ENCODE assay signal across 8 cellular contexts in genomic region chr1:236103646-236104218, GRCh38. TPM values are rescaled to one million over a fixed set of nuclear protein-coding genes. Genes with fewer than 3 reads are reported as not detected.
DNase-seq lines count a peak whose midpoint lies in the region; ATAC-seq, FAIRE-seq and TF ChIP-seq lines count a peak whose summit lies in the region.

No MANE protein-coding gene starts in this region.

- no peaks in the 10 kb centered on the region for H3K9me3 Mint-ChIP-seq in activated CD4-positive, alpha-beta memory T cell treated with anti-CD3 and anti-CD28 coated beads, Interleukin-2, amount 10 ng/mL, durations not matched to agents 7 days and 5 days

- TF ChIP-seq RAD21 in H1 (IDR thresholded peaks at IDR 0.05 in 1 of 2, conservative IDR thresholded peaks at IDR 0.05 in 1 of 2; ENCODE audit: low read depth in 2 of 2, low read length in 2 of 2): peak; percentile 94 to 95

- H2AFZ ChIP-seq in H1 (ENCODE audit: low read length): peak overlapping the region; percentile 24; the same call in 1 of the 2 replicates

- no peak overlapping the region for H4K5ac ChIP-seq in H1 (ENCODE audit: insufficient read length, low read depth, low read length)

- H3K36me3 Mint-ChIP-seq in activated CD4-positive, alpha-beta memory T cell treated with anti-CD3 and anti-CD28 coated beads, Interleukin-2, amount 10 ng/mL, durations not matched to agents 7 days and 5 days (ENCODE audit: low read depth): no peaks in the 10 kb centered on the region

- H2BK12ac ChIP-seq in H1 (ENCODE audit: low read depth, low read length): no peak overlapping the region

- H3K4me1 ChIP-seq in H1 (replicated peaks in 1 of 4; ENCODE audit: control insufficient read depth in 3 of 4, insufficient read depth in 4 of 4, low read length in 3 of 4): peaks cover 2 to 9% (median 3%) of the 10 kb centered on the region in 4 experiments; a peak in 6 of 7 replicates

- TF ChIP-seq POLR2A in H1 (IDR thresholded peaks at IDR 0.05; ENCODE audit: control extremely low read depth in 1 of 2, low read depth in 2 of 2, low read length in 2 of 2): no peak

- TF ChIP-seq EP300 in H1 (IDR thresholded peaks at IDR 0.05; ENCODE audit: borderline replicate concordance in 1 of 2, low read depth in 2 of 2, low read length in 2 of 2): no peak

- no peaks in the 10 kb centered on the region for H3K79me1 ChIP-seq in H1 (ENCODE audit: low read depth, low read length)

- H4K20me1 ChIP-seq in H1 (replicated peaks in 1 of 2; ENCODE audit: control insufficient read depth in 1 of 2, insufficient read depth in 2 of 2, low read length in 2 of 2): peaks cover 0 to 9% of the 10 kb centered on the region in 2 experiments

- no peak overlapping the region for H4K8ac ChIP-seq in H1 (ENCODE audit: extremely low read depth, insufficient read depth, low read length)

- H3K9ac ChIP-seq in H1 (replicated peaks in 1 of 4; ENCODE audit: extremely low read depth in 1 of 4, low read depth in 3 of 4, low read length in 3 of 4): no peak overlapping the region

- ATAC-seq in HG02588 (IDR thresholded peaks at IDR 0.05; ENCODE audit: unreplicated experiment) (peak; percentile 46), GM21786 (IDR thresholded peaks at IDR 0.05; ENCODE audit: unreplicated experiment) (no peak)

- no peak overlapping the region for H3K14ac ChIP-seq in H1 (ENCODE audit: insufficient read length)

- H2BK120ac ChIP-seq in H1 (replicated peaks; ENCODE audit: low read depth, low read length): no peak overlapping the region

- no peak overlapping the region for H2BK5ac ChIP-seq in H1 (ENCODE audit: low read depth, low read length)

- H3K79me2 ChIP-seq in H1 (ENCODE audit: control insufficient read depth in 1 of 2, insufficient read depth in 2 of 2, low read length in 2 of 2): no peaks in the 10 kb centered on the region

- peaks cover 9% of the 10 kb centered on the region; the same call in 1 of the 2 replicates for H3K23me2 ChIP-seq in H1 (ENCODE audit: low read depth, low read length)

- H4K91ac ChIP-seq in H1 (replicated peaks; ENCODE audit: insufficient read length, low read length): no peak overlapping the region

- FAIRE-seq in H1 (lab: Jason Lieb, UNC): no peak

- H3K4me3 Mint-ChIP-seq in activated CD4-positive, alpha-beta memory T cell treated with anti-CD3 and anti-CD28 coated beads, Interleukin-2, amount 10 ng/mL, durations not matched to agents 7 days and 5 days: no peak overlapping the region

- H3K23ac ChIP-seq in H1 (ENCODE audit: insufficient read length): no peak overlapping the region

- no peak overlapping the region for H2AK5ac ChIP-seq in H1 (ENCODE audit: low read depth, low read length)

- no peaks in the 10 kb centered on the region for H3K27me3 ChIP-seq in H1 (replicated peaks in 1 of 4; ENCODE audit: control insufficient read depth in 3 of 4, extremely low read depth in 1 of 4, insufficient read depth in 3 of 4, low read length in 3 of 4)

- no peaks in the 10 kb centered on the region for H3K36me3 ChIP-seq in H1 (ENCODE audit: control insufficient read depth in 2 of 4, insufficient read depth in 4 of 4, low read length in 3 of 4)

- no peak overlapping the region for H3K18ac ChIP-seq in H1 (ENCODE audit: extremely low read depth, low read length)

- no peak overlapping the region for H3K27ac Mint-ChIP-seq in activated CD4-positive, alpha-beta memory T cell treated with anti-CD3 and anti-CD28 coated beads, Interleukin-2, amount 10 ng/mL, durations not matched to agents 7 days and 5 days

- 25% methylated on average over 12 of the region's 13 CpGs; no CpG with 5 or more reads in 1 of the 2 experiments for WGBS in H1 (ENCODE audit: extremely low coverage in 1 of 2, insufficient coverage in 1 of 2, insufficient read length in 1 of 2, insufficient replicate concordance in 2 of 2, low coverage in 1 of 2, low lambda C conversion rate in 2 of 2, missing lambda C conversion rate in 1 of 2), 2 experiments

- H2BK15ac ChIP-seq in H1 (ENCODE audit: low read length): no peak overlapping the region

- H3K4me3 ChIP-seq in H1 (ENCODE audit: extremely low read depth in 1 of 4, insufficient read depth in 2 of 4, low read depth in 3 of 4, low read length in 4 of 4): peak overlapping the region in 1 of 4 experiments; percentile 41; a peak in 1 of 8 replicates

- CTCF ChIA-PET in activated CD4-positive, alpha-beta memory T cell treated with anti-CD3 and anti-CD28 coated beads, Interleukin-2, amount 10 ng/mL, durations not matched to agents 7 days and 5 days (lab: Charles Lee): interaction anchor here (0.6 to 1.9 kb wide), 4 partner anchors 132 to 501 kb away, joined by 3 to 5 read pairs (median 3); no protein-coding TSS in a partner anchor
- CTCF ChIA-PET in H1 (lab: Charles Lee; ENCODE audit: partially characterized antibody): interaction anchor here (0.6 to 3.7 kb wide), 31 partner anchors 9 to 462 kb away, joined by 3 to 21 read pairs (median 4); partner anchors contain the start of gene ERO1B

- no peak overlapping the region; a peak in 1 of 4 replicates for H3K4me2 ChIP-seq in H1 (ENCODE audit: insufficient read depth in 1 of 2, low read depth in 2 of 2, low read length in 2 of 2)

- no peak overlapping the region for H2BK20ac ChIP-seq in H1 (ENCODE audit: low read length)

- H3K4me1 Mint-ChIP-seq in activated CD4-positive, alpha-beta memory T cell treated with anti-CD3 and anti-CD28 coated beads, Interleukin-2, amount 10 ng/mL, durations not matched to agents 7 days and 5 days: peaks cover 11% of the 10 kb centered on the region

- peak; percentile 41 for DNase-seq in DMS114 treated with DMSO at 0.1 percent for 48 hours (lab: John Stamatoyannopoulos, UW; ENCODE audit: unreplicated experiment)
- DNase-seq in NCI-H774 (lab: John Stamatoyannopoulos, UW): peak; percentile 47
- DNase-seq in activated CD4-positive, alpha-beta memory T cell treated with anti-CD3 and anti-CD28 coated beads, Interleukin-2, amount 10 ng/mL, durations not matched to agents 7 days and 5 days: peak; percentile 63
- DNase-seq in H1 (ENCODE audit: low read depth in 1 of 2, low spot score in 2 of 2): peak in 1 of 2 experiments; percentile 68
- peak; percentile 77 for DNase-seq in midbrain (lab: John Stamatoyannopoulos, UW)
- peak; percentile 5 to 75 (median 30) for DNase-seq in stimulated activated naive CD4-positive, alpha-beta T cell (lab: John Stamatoyannopoulos, UW)

- no peaks in the 10 kb centered on the region for H3K27me3 Mint-ChIP-seq in activated CD4-positive, alpha-beta memory T cell treated with anti-CD3 and anti-CD28 coated beads, Interleukin-2, amount 10 ng/mL, durations not matched to agents 7 days and 5 days

- POLR2A ChIA-PET in activated CD4-positive, alpha-beta memory T cell treated with anti-CD3 and anti-CD28 coated beads, Interleukin-2, amount 10 ng/mL, durations not matched to agents 7 days and 5 days (lab: Charles Lee): no interaction called here
- POLR2A ChIA-PET in H1 (lab: Charles Lee; ENCODE audit: partially characterized antibody): interaction anchor here (1.6 kb wide), 1 partner anchor 436 kb away, joined by 4 read pairs; no protein-coding TSS in a partner anchor

- no peak overlapping the region for H3K4ac ChIP-seq in H1 (replicated peaks; ENCODE audit: insufficient read length, low read depth, low read length)

- TF ChIP-seq CTCF in H1 (IDR thresholded peaks at IDR 0.05; ENCODE audit: control extremely low read depth in 1 of 3, insufficient read depth in 1 of 3, low read depth in 1 of 3, low read length in 3 of 3): peak; percentile 37 to 76 (median 76)

- no peak overlapping the region for H3K27ac ChIP-seq in H1 (ENCODE audit: low read depth, low read length)

- H3K9me3 ChIP-seq in H1 (ENCODE audit: insufficient read depth in 2 of 2, low read depth in 1 of 2, low read length in 1 of 2): no peaks in the 10 kb centered on the region

- no peak overlapping the region for H3K56ac ChIP-seq in H1 (replicated peaks; ENCODE audit: insufficient read length, low read depth, low read length)

TF ChIP-seq in H1, 55 proteins besides CTCF, POLR2A, EP300 and RAD21:
- TF ChIP-seq HDAC2 (IDR thresholded peaks at IDR 0.05; ENCODE audit: borderline replicate concordance in 1 of 2, low read depth in 2 of 2, low read length in 2 of 2) (no peak), YY1 (IDR thresholded peaks at IDR 0.05; ENCODE audit: low read depth, low read length) (no peak), KDM5A (IDR thresholded peaks at IDR 0.05; ENCODE audit: low read length) (no peak), SIX5 (IDR thresholded peaks at IDR 0.05; ENCODE audit: low read depth, low read length) (no peak)

RNA-seq across cellular contexts. Expression of gene GPR137B, which starts 38.6 kb away (rescaled TPM):
- 1 to 10 TPM; 8.6 to 9.5 TPM for total RNA-seq in activated CD4-positive, alpha-beta memory T cell treated with anti-CD3 and anti-CD28 coated beads, Interleukin-2, amount 10 ng/mL, durations not matched to agents 7 days and 5 days
- total RNA-seq in H1 (2021; fragmentation: NEBNext Ultra II Directional; extraction: Animal tissue kit (Norgen Biotek cat#: 25700)): 7.4 and 7.7 TPM in 2 replicates
- 6.4 and 6.9 TPM in 2 replicates for polyA plus RNA-seq in H1 (2011; rRNA removed)
- polyA plus RNA-seq in H1 (2011; cell fraction: cytosol; rRNA removed): 3.8 TPM
- polyA plus RNA-seq in H1 (2011; cell fraction: nucleus; rRNA removed): 17.5 TPM
- polyA plus RNA-seq in H1 (2012, experiment 1 of 2): 4.8 to 6.8 TPM (median 6.4 TPM) in 4 replicates
- polyA plus RNA-seq in H1 (2012, experiment 2 of 2): 2.7 TPM
- 7.5 TPM for polyA plus RNA-seq in H1 (2013, experiment 1 of 2)
- polyA plus RNA-seq in H1 (2013, experiment 2 of 2): 8.2 TPM
- polyA minus RNA-seq in H1 (2011; rRNA and poly(A)+ RNA removed): 6.5 and 7.5 TPM in 2 replicates
- 2.5 TPM for polyA minus RNA-seq in H1 (2011; cell fraction: cytosol; rRNA and poly(A)+ RNA removed)
- 16.5 TPM for polyA minus RNA-seq in H1 (2011; cell fraction: nucleus; rRNA and poly(A)+ RNA removed)

RNA-seq across cellular contexts. Expression of gene NID1, which starts 38.8 kb away (rescaled TPM):
- under 1 TPM; 0.45 TPM for total RNA-seq in activated CD4-positive, alpha-beta memory T cell treated with anti-CD3 and anti-CD28 coated beads, Interleukin-2, amount 10 ng/mL, durations not matched to agents 7 days and 5 days
- total RNA-seq in H1 (2021; fragmentation: NEBNext Ultra II Directional; extraction: Animal tissue kit (Norgen Biotek cat#: 25700)): 24.9 and 25.4 TPM in 2 replicates
- polyA plus RNA-seq in H1 (2011; rRNA removed): 20.9 and 32.3 TPM in 2 replicates
- 13.5 TPM for polyA plus RNA-seq in H1 (2011; cell fraction: cytosol; rRNA removed)
- 41.0 TPM for polyA plus RNA-seq in H1 (2011; cell fraction: nucleus; rRNA removed)
- polyA plus RNA-seq in H1 (2012, experiment 1 of 2): 23.2 to 28.5 TPM (median 24.9 TPM) in 4 replicates
- 10.7 TPM for polyA plus RNA-seq in H1 (2012, experiment 2 of 2)
- 82.7 TPM for polyA plus RNA-seq in H1 (2013, experiment 1 of 2)
- 66.1 TPM for polyA plus RNA-seq in H1 (2013, experiment 2 of 2)
- 23.0 and 27.1 TPM in 2 replicates for polyA minus RNA-seq in H1 (2011; rRNA and poly(A)+ RNA removed)
- polyA minus RNA-seq in H1 (2011; cell fraction: cytosol; rRNA and poly(A)+ RNA removed): 21.0 TPM
- polyA minus RNA-seq in H1 (2011; cell fraction: nucleus; rRNA and poly(A)+ RNA removed): 15.5 TPM

Comparison
In these comparisons a context has a peak if more than half of its experiments do, and no peak if none do; other contexts are left out.
1. RNA of gene NID1, which starts 38.8 kb away (total RNA-seq): 24.9 to 25.4 TPM in H1; 0.45 TPM in activated CD4-positive, alpha-beta memory T cell treated with anti-CD3 and anti-CD28 coated beads, Interleukin-2, amount 10 ng/mL, durations not matched to agents 7 days and 5 days; every median in the first group is over 10 times any median in the second.